ENCODE assay signal across 9 cellular contexts in the genomic region with DNA sequence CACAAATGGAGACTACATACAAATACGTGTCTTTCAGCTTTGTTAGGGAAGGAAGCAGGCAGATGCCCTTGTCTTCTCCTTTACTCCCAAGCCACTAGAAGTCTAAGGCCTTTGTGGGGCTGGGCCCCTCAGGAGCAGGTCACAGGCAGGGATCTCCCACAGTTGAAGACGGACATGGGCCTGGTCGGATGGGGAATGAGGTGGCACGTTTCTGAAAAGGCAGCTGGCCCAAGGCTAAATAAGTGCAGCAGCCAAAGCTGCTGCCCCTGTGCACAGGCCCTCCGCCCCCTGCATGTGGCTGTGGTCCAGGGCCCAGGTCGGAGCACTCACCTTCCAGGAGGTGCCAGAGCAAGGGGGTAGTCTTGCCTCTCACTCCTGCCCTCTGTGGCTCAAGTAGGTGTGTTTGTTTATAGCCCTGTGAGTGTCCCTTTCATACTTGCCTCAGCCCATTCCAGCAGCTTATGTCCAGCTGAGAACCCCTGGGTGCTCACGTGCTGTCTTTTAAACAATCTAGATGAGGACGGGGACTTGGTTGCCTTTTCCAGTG. TPM values are rescaled to one million over a fixed set of nuclear protein-coding genes. Genes with fewer than 3 reads are reported as not detected.
DNase-seq lines count a peak whose midpoint lies in the region; ATAC-seq, FAIRE-seq and TF ChIP-seq lines count a peak whose summit lies in the region.
"Had no signal": no experiment of that assay in that cellular context is flagged by ENCODE, and none has a peak within 500 bp of the region (broad histone marks: within the 10 kb centered on the region; RNA-seq: fewer than 3 reads in every experiment).

No MANE protein-coding gene starts in this region.

- H3K36me3 Mint-ChIP-seq in GM23338 (ENCODE audit: low read depth) (peaks cover 58% of the 10 kb centered on the region), activated B cell treated with CpG ODN at 0.5 μM for 24 hours (ENCODE audit: low read depth) (peaks cover 57% of the 10 kb centered on the region)

- H3K9me3 ChIP-seq in gastroesophageal sphincter (no peaks in the 10 kb centered on the region), skeletal muscle tissue (ENCODE audit: control insufficient read depth in 3 of 3, low read length in 3 of 3) (no peaks in the 10 kb centered on the region)

- H3K27me3 ChIP-seq in GM23338 (ENCODE audit: insufficient read depth) (peaks cover 7% of the 10 kb centered on the region; the same call in 1 of the 2 replicates), gastroesophageal sphincter (no peaks in the 10 kb centered on the region), skeletal muscle tissue (ENCODE audit: control insufficient read depth in 3 of 3, insufficient read depth in 3 of 3, low read length in 3 of 3) (no peaks in the 10 kb centered on the region)

- H3K4me1 Mint-ChIP-seq in GM23338 (peaks cover 32% of the 10 kb centered on the region), activated B cell treated with CpG ODN at 0.5 μM for 24 hours (peaks cover 64% of the 10 kb centered on the region)

- WGBS in gastroesophageal sphincter (ENCODE audit: low coverage in 1 of 2), 2 donors, result 40% methylated on average over 3 of the region's 8 CpGs; no CpG with 5 or more reads in 1 of the 2 donors

- peaks cover 25% of the 10 kb centered on the region for H3K27me3 Mint-ChIP-seq in GM23338 (ENCODE audit: insufficient read depth, low read depth, poor library complexity)
- no peaks in the 10 kb centered on the region for H3K27me3 Mint-ChIP-seq in activated B cell treated with CpG ODN at 0.5 μM for 24 hours

- DNase-seq in GM23338 (ENCODE audit: low spot score), result no peak
- no peak for DNase-seq in activated B cell treated with CpG ODN at 0.5 μM for 24 hours
- DNase-seq in AG08396 (ENCODE audit: low spot score), result no peak
- no peak for DNase-seq in RKO (ENCODE audit: low spot score)
- DNase-seq in GM12891 (ENCODE audit: insufficient read length, low spot score), result no peak
- DNase-seq: stimulated activated CD8-positive, alpha-beta memory T cell treated with anti-CD3 and anti-CD28 coated beads, Interleukin-4, amount 100 ng/mL, for 48 hours had no signal

- H3K4me3 Mint-ChIP-seq in GM23338 (peak overlapping the region; percentile 92), activated B cell treated with CpG ODN at 0.5 μM for 24 hours (peak overlapping the region; percentile 96)

- no peaks in the 10 kb centered on the region for H3K9me2 ChIP-seq in GM23338 (ENCODE audit: insufficient read depth)

- H3F3A ChIP-seq in GM23338 (replicated peaks; ENCODE audit: low read depth), result peaks cover 38% of the 10 kb centered on the region

- H3K27ac ChIP-seq in GM23338 (ENCODE audit: low read depth), result no peak overlapping the region
- H3K27ac ChIP-seq in gastroesophageal sphincter, result peak overlapping the region in 3 of 4 donors; percentile 97 to 100 (median 99)
- H3K27ac ChIP-seq in skeletal muscle tissue (ENCODE audit: low read depth, low read length), result peak overlapping the region; percentile 99

- H3K9me3 Mint-ChIP-seq in GM23338 (no peaks in the 10 kb centered on the region), activated B cell treated with CpG ODN at 0.5 μM for 24 hours (no peaks in the 10 kb centered on the region)

- H2AFZ ChIP-seq in GM23338, result no peak overlapping the region

- H3K4me2 ChIP-seq in GM23338, result peak overlapping the region; percentile 98

- H3K4me1 ChIP-seq in GM23338 (ENCODE audit: insufficient read depth), result peaks cover 31% of the 10 kb centered on the region
- H3K4me1 ChIP-seq in gastroesophageal sphincter, result peaks cover 5 to 86% (median 48%) of the 10 kb centered on the region in 3 donors
- H3K4me1 ChIP-seq in skeletal muscle tissue (ENCODE audit: control insufficient read depth in 3 of 3, insufficient read depth in 3 of 3, low read length in 3 of 3), result peaks cover 58 to 74% (median 64%) of the 10 kb centered on the region in 3 donors

- TF ChIP-seq CTCF in GM23338 (conservative IDR thresholded peaks at IDR 0.05; ENCODE audit: low read depth in 2 of 2) (no peak), activated B cell treated with CpG ODN at 0.5 μM for 24 hours (IDR thresholded peaks at IDR 0.05) (no peak), gastroesophageal sphincter (IDR thresholded peaks at IDR 0.05) (no peak)

- TF ChIP-seq POLR2A in gastroesophageal sphincter (IDR thresholded peaks at IDR 0.05) (no peak), GM12891 (IDR thresholded peaks at IDR 0.05; ENCODE audit: low read depth, low read length) (no peak)

- POLR2A ChIA-PET in activated B cell treated with CpG ODN at 0.5 μM for 24 hours (lab: Charles Lee), result interaction anchor here (0.6 to 2.0 kb wide), 13 partner anchors 10 to 140 kb away, joined by 3 to 7 read pairs (median 3); a partner anchor contains a TSS

- H3K79me2 ChIP-seq in GM23338 (replicated peaks; ENCODE audit: insufficient read depth), result peaks cover 21% of the 10 kb centered on the region

- intact Hi-C loops in activated B cell treated with CpG ODN at 0.5 μM for 24 hours (cut with micrococcal nuclease), result loop anchor here (5.0 kb wide), 1 partner anchor 85 kb away; a partner anchor contains a TSS

- H3K4me3 ChIP-seq in GM23338 (peak overlapping the region; percentile 92; the same call in 1 of the 2 replicates), gastroesophageal sphincter (peak overlapping the region; percentile 74 to 81), skeletal muscle tissue (ENCODE audit: low read length in 3 of 3) (peak overlapping the region; percentile 84 to 94 (median 93))

- CTCF ChIA-PET in activated B cell treated with CpG ODN at 0.5 μM for 24 hours (lab: Charles Lee), result interaction anchor here (0.5 to 1.7 kb wide), 2 partner anchors 20 to 36 kb away, joined by 3 to 6 read pairs; no protein-coding TSS in a partner anchor

- FAIRE-seq in GM12891 (lab: Jason Lieb, UNC), result no peak

- peak overlapping the region; percentile 79 to 100 (median 100) for H3K9ac ChIP-seq in skeletal muscle tissue (ENCODE audit: low read depth in 1 of 3, low read length in 3 of 3)

- ATAC-seq in GM23338 (no peak), activated B cell treated with CpG ODN at 0.5 μM for 24 hours (ENCODE audit: low read depth) (no peak), gastroesophageal sphincter (no peak), GM19351 (IDR thresholded peaks at IDR 0.05; ENCODE audit: unreplicated experiment) (no peak)

- peaks cover 24% of the 10 kb centered on the region for H3K36me3 ChIP-seq in GM23338 (ENCODE audit: insufficient read depth)
- peaks cover 0 to 53% of the 10 kb centered on the region in 2 donors for H3K36me3 ChIP-seq in gastroesophageal sphincter
- H3K36me3 ChIP-seq in skeletal muscle tissue (ENCODE audit: control insufficient read depth in 3 of 3, insufficient read depth in 3 of 3, low read length in 3 of 3), result peaks cover 47 to 54% (median 50%) of the 10 kb centered on the region in 3 donors

- H3K27ac Mint-ChIP-seq in GM23338, result no peak overlapping the region
- H3K27ac Mint-ChIP-seq in activated B cell treated with CpG ODN at 0.5 μM for 24 hours, result peak overlapping the region; percentile 92

- H4K20me1 ChIP-seq in GM23338 (replicated peaks; ENCODE audit: insufficient read depth), result peaks cover 16% of the 10 kb centered on the region

- TF ChIP-seq EP300 in gastroesophageal sphincter (IDR thresholded peaks at IDR 0.05), result no peak

TF ChIP-seq in GM12891, 5 proteins besides CTCF, POLR2A, EP300 and RAD21:
- TF ChIP-seq PAX5 (IDR thresholded peaks at IDR 0.05; ENCODE audit: insufficient read depth, low read length, severe bottlenecking) (no peak), POLR2AphosphoS5 (IDR thresholded peaks at IDR 0.05; ENCODE audit: low read depth, low read length) (no peak; the same call in 1 of the 2 replicates), POU2F2 (IDR thresholded peaks at IDR 0.05; ENCODE audit: low read depth, low read length) (no peak), SPI1 (IDR thresholded peaks at IDR 0.05; ENCODE audit: low read depth, low read length) (no peak)

RNA-seq across cellular contexts. Expression of a gene that starts 1.8 kb away (rescaled TPM):
- total RNA-seq in GM23338 (2014; rRNA removed; shearing (Covaris generic)), result 83.6 and 92.6 TPM in 2 replicates
- 52.5 and 58.0 TPM in 2 replicates for polyA plus RNA-seq in GM23338 (2016; fragmentation: Nextera tagmentation; extraction: Ambion mirVana)
- total RNA-seq in activated B cell treated with CpG ODN at 0.5 μM for 24 hours, result 243 and 252 TPM in 2 replicates
- total RNA-seq in gastroesophageal sphincter, result 100 to 1,000 TPM; 305 to 485 (median 408) TPM
- 54.8 TPM for total RNA-seq in skeletal muscle tissue
- polyA plus RNA-seq in GM12891 (2012; ENCODE audit: low read depth, missing spikeins), result 108 TPM

RNA-seq across cellular contexts. Expression of a gene that starts 15.9 kb away (rescaled TPM):
- 101 and 102 TPM in 2 replicates for total RNA-seq in GM23338 (2014; rRNA removed; shearing (Covaris generic))
- 32.3 and 37.7 TPM in 2 replicates for polyA plus RNA-seq in GM23338 (2016; fragmentation: Nextera tagmentation; extraction: Ambion mirVana)
- 73.6 and 85.3 TPM in 2 replicates for total RNA-seq in activated B cell treated with CpG ODN at 0.5 μM for 24 hours
- 10 to 100 TPM; 42.5 to 58.5 (median 47.2) TPM for total RNA-seq in gastroesophageal sphincter
- 32.4 TPM for total RNA-seq in skeletal muscle tissue
- polyA plus RNA-seq in GM12891 (2012; ENCODE audit: low read depth, missing spikeins), result 27.7 TPM

RNA-seq across cellular contexts. Expression of a gene that starts 28.7 kb away (rescaled TPM):
- 1.2 and 10.1 TPM in 2 replicates for total RNA-seq in GM23338 (2014; rRNA removed; shearing (Covaris generic))
- 4.0 and 5.8 TPM in 2 replicates for polyA plus RNA-seq in GM23338 (2016; fragmentation: Nextera tagmentation; extraction: Ambion mirVana)
- 2.6 and 2.7 TPM in 2 replicates for total RNA-seq in activated B cell treated with CpG ODN at 0.5 μM for 24 hours
- total RNA-seq in gastroesophageal sphincter, result 1 to 10 TPM in 3 of 4 donors, not detected in 1; 7.5 to 8.8 (median 8.2) TPM
- total RNA-seq in skeletal muscle tissue, result 3.7 TPM
- polyA plus RNA-seq in GM12891 (2012; ENCODE audit: low read depth, missing spikeins), result not detected

RNA-seq across cellular contexts. Expression of a gene that starts 36.1 kb away (rescaled TPM):
- 29.4 and 34.4 TPM in 2 replicates for total RNA-seq in GM23338 (2014; rRNA removed; shearing (Covaris generic))
- 18.0 and 18.2 TPM in 2 replicates for polyA plus RNA-seq in GM23338 (2016; fragmentation: Nextera tagmentation; extraction: Ambion mirVana)
- 54.6 and 70.0 TPM in 2 replicates for total RNA-seq in activated B cell treated with CpG ODN at 0.5 μM for 24 hours
- total RNA-seq in gastroesophageal sphincter, result 10 to 100 TPM; 17.9 to 50.6 (median 34.3) TPM
- total RNA-seq in skeletal muscle tissue, result 21.4 TPM
- polyA plus RNA-seq in GM12891 (2012; ENCODE audit: low read depth, missing spikeins), result 17.9 TPM
